1 cellular context compared by ENCODE assay signal in the genomic region with DNA sequence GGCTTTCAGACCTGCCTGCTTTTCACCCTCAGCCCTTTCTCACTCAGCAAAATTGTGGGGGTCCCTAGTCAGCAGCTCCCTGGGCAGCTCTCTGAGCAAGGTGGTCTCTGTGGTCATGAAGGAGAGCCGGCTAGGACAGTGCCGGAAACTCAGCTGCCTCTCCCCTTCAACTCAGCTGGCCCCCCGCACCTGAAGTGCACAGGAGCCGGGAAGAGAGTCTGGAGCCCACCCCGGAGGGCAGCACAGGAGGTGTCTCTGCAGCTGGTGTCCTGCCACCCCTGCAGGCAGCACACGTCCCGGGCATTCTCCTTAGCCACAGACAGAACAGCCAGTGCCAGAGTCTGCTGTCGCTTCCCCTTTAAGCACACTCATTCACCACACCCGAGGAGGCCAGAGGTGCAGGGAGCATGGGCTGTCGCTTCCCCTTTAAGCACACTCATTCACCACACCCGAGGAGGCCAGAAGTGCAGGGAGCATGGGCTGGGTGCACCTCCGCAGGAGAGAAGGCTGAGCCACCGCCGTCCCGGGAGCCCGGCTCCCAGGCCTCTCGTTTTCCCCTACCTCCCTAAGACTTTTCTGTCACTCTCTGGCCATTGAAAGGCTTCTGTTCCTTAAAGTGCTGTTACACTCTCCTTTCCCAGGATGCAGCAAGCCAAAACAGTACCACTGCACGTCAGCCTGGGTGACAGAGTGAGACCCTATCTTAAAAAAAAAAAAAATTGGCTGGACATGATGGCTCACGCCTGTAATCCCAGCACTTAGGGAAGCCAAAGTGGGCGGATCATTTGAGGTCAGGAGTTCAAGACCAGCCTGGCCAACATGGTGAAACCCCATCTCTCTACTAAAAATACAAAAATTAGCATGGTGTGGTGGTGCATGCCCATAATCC.
TF ChIP-seq lines count a peak whose summit lies in the region.

No MANE protein-coding gene starts in this region.

TF ChIP-seq in GM23338, 12 proteins besides CTCF, POLR2A, EP300 and RAD21 (continued from another document):
- TF ChIP-seq, protein P1, sequence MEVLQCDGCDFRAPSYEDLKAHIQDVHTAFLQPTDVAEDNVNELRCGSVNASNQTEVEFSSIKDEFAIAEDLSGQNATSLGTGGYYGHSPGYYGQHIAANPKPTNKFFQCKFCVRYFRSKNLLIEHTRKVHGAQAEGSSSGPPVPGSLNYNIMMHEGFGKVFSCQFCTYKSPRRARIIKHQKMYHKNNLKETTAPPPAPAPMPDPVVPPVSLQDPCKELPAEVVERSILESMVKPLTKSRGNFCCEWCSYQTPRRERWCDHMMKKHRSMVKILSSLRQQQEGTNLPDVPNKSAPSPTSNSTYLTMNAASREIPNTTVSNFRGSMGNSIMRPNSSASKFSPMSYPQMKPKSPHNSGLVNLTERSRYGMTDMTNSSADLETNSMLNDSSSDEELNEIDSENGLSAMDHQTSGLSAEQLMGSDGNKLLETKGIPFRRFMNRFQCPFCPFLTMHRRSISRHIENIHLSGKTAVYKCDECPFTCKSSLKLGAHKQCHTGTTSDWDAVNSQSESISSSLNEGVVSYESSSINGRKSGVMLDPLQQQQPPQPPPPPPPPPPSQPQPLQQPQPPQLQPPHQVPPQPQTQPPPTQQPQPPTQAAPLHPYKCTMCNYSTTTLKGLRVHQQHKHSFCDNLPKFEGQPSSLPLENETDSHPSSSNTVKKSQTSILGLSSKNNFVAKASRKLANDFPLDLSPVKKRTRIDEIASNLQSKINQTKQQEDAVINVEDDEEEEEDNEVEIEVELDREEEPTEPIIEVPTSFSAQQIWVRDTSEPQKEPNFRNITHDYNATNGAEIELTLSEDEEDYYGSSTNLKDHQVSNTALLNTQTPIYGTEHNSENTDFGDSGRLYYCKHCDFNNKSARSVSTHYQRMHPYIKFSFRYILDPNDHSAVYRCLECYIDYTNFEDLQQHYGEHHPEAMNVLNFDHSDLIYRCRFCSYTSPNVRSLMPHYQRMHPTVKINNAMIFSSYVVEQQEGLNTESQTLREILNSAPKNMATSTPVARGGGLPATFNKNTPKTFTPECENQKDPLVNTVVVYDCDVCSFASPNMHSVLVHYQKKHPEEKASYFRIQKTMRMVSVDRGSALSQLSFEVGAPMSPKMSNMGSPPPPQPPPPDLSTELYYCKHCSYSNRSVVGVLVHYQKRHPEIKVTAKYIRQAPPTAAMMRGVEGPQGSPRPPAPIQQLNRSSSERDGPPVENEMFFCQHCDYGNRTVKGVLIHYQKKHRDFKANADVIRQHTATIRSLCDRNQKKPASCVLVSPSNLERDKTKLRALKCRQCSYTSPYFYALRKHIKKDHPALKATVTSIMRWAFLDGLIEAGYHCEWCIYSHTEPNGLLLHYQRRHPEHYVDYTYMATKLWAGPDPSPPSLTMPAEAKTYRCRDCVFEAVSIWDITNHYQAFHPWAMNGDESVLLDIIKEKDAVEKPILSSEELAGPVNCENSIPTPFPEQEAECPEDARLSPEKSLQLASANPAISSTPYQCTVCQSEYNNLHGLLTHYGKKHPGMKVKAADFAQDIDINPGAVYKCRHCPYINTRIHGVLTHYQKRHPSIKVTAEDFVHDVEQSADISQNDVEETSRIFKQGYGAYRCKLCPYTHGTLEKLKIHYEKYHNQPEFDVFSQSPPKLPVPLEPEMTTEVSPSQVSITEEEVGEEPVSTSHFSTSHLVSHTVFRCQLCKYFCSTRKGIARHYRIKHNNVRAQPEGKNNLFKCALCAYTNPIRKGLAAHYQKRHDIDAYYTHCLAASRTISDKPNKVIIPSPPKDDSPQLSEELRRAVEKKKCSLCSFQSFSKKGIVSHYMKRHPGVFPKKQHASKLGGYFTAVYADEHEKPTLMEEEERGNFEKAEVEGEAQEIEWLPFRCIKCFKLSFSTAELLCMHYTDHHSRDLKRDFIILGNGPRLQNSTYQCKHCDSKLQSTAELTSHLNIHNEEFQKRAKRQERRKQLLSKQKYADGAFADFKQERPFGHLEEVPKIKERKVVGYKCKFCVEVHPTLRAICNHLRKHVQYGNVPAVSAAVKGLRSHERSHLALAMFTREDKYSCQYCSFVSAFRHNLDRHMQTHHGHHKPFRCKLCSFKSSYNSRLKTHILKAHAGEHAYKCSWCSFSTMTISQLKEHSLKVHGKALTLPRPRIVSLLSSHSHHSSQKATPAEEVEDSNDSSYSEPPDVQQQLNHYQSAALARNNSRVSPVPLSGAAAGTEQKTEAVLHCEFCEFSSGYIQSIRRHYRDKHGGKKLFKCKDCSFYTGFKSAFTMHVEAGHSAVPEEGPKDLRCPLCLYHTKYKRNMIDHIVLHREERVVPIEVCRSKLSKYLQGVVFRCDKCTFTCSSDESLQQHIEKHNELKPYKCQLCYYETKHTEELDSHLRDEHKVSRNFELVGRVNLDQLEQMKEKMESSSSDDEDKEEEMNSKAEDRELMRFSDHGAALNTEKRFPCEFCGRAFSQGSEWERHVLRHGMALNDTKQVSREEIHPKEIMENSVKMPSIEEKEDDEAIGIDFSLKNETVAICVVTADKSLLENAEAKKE (CRISPR knock-in tag; IDR thresholded peaks at IDR 0.05), result no peak
TF ChIP-seq in GM23338: peak in this region for 0.
